Comparison of ENCODE assay signal across 14 cellular contexts in genomic region chr2:110994250-110994961, GRCh38.
DNase-seq lines count a peak whose midpoint lies in the region; ATAC-seq lines count a peak whose summit lies in the region.
"Had no signal": no experiment of that assay in that cellular context is flagged by ENCODE, and none has a peak within 500 bp of the region (broad histone marks: within the 10 kb centered on the region; RNA-seq: fewer than 3 reads in every experiment).

No MANE protein-coding gene starts in this region.

- ATAC-seq in T-cell (replicated peaks in 1 of 4), result peak in 3 of 4 experiments; percentile 29 to 44 (median 41)
- peak; percentile 73 for ATAC-seq in naive thymus-derived CD4-positive, alpha-beta T cell
- no peak for ATAC-seq in GM18861 (IDR thresholded peaks at IDR 0.05; ENCODE audit: unreplicated experiment)
- no peak for ATAC-seq in HG03045 (IDR thresholded peaks at IDR 0.05; ENCODE audit: unreplicated experiment)
- ATAC-seq: GM12878; stimulated activated memory B cell treated with anti-CD40 and anti-IgM and Interleukin-4, amounts not matched to agents 10 μg/mL and 1 μg/mL and 100 μg/mL, for 72 hours had no signal

- H3K27me3 Mint-ChIP-seq in CD4-positive, alpha-beta memory T cell, result peaks cover 10 to 14% of the 10 kb centered on the region in 2 donors
- peaks cover 10 to 35% of the 10 kb centered on the region in 2 donors for H3K27me3 Mint-ChIP-seq in T-cell
- H3K27me3 Mint-ChIP-seq in naive thymus-derived CD4-positive, alpha-beta T cell, result peaks cover 10 to 64% (median 14%) of the 10 kb centered on the region in 5 donors

- peaks cover 6 to 17% (median 12%) of the 10 kb centered on the region in 4 donors for H3K4me1 Mint-ChIP-seq in CD4-positive, alpha-beta memory T cell
- H3K4me1 Mint-ChIP-seq in T-cell, result peaks cover 10 to 18% (median 17%) of the 10 kb centered on the region in 3 donors
- H3K4me1 Mint-ChIP-seq in naive thymus-derived CD4-positive, alpha-beta T cell, result peaks cover 7 to 23% (median 17%) of the 10 kb centered on the region in 7 donors

- CTCF ChIA-PET in CD4-positive, alpha-beta memory T cell (lab: Charles Lee; ENCODE audit: partially characterized antibody), result no interaction called here
- CTCF ChIA-PET in T-cell (lab: Charles Lee), result interaction anchor here in 1 of 2 donors (0.6 kb wide), 1 partner anchor 79 kb away, joined by 7 read pairs; no protein-coding TSS in a partner anchor
- CTCF ChIA-PET in naive thymus-derived CD4-positive, alpha-beta T cell (lab: Charles Lee), result interaction anchor here (0.8 kb wide), 1 partner anchor 15 kb away, joined by 3 read pairs; no protein-coding TSS in a partner anchor

- no peaks in the 10 kb centered on the region for H3K36me3 ChIP-seq in CD4-positive, alpha-beta memory T cell (ENCODE audit: insufficient read depth, low read length)
- H3K36me3 ChIP-seq in naive thymus-derived CD4-positive, alpha-beta T cell (ENCODE audit: control insufficient read depth in 2 of 3, insufficient read depth in 3 of 3, low read length in 3 of 3), result no peaks in the 10 kb centered on the region

- no peak overlapping the region for H3K27ac ChIP-seq in CD4-positive, alpha-beta memory T cell (ENCODE audit: low read depth, low read length)
- no peak overlapping the region for H3K27ac ChIP-seq in naive thymus-derived CD4-positive, alpha-beta T cell (ENCODE audit: low read depth, low read length)
- H3K27ac ChIP-seq: parathyroid adenoma, VCaP had no signal

- intact Hi-C loops in CD4-positive, alpha-beta memory T cell (cut with micrococcal nuclease), result no loop called here
- intact Hi-C loops in naive thymus-derived CD4-positive, alpha-beta T cell (cut with micrococcal nuclease), result no loop called here

- H3K4me1 ChIP-seq in CD4-positive, alpha-beta memory T cell (ENCODE audit: insufficient read depth, low read length), result peaks cover 10% of the 10 kb centered on the region
- peaks cover 8 to 16% of the 10 kb centered on the region in 2 donors for H3K4me1 ChIP-seq in naive thymus-derived CD4-positive, alpha-beta T cell (ENCODE audit: control insufficient read depth in 2 of 2, insufficient read depth in 2 of 2, low read length in 2 of 2)
- H3K4me1 ChIP-seq: parathyroid adenoma had no signal

- H3K4me3 ChIP-seq in CD4-positive, alpha-beta memory T cell (ENCODE audit: low read length in 2 of 2), result no peak overlapping the region
- H3K4me3 ChIP-seq in naive thymus-derived CD4-positive, alpha-beta T cell (ENCODE audit: low read length), result no peak overlapping the region
- H3K4me3 ChIP-seq: GM12878 had no signal

- peak overlapping the region in 5 of 8 donors; percentile 18 to 44 (median 39) for H3K4me3 Mint-ChIP-seq in CD4-positive, alpha-beta memory T cell
- H3K4me3 Mint-ChIP-seq in T-cell, result peak overlapping the region in 2 of 3 donors; percentile 1 to 50
- H3K4me3 Mint-ChIP-seq in naive thymus-derived CD4-positive, alpha-beta T cell, result peak overlapping the region in 8 of 10 donors; percentile 20 to 71 (median 61)
- H3K4me3 Mint-ChIP-seq: stimulated activated memory B cell treated with anti-CD40 and anti-IgM and Interleukin-4, amounts not matched to agents 10 μg/mL and 1 μg/mL and 100 μg/mL, for 72 hours had no signal

- no peaks in the 10 kb centered on the region for H3K27me3 ChIP-seq in CD4-positive, alpha-beta memory T cell (ENCODE audit: insufficient read depth, low read length)
- no peaks in the 10 kb centered on the region for H3K27me3 ChIP-seq in naive thymus-derived CD4-positive, alpha-beta T cell (ENCODE audit: control insufficient read depth in 2 of 2, insufficient read depth in 2 of 2, low read length in 2 of 2)

- POLR2A ChIA-PET in CD4-positive, alpha-beta memory T cell (lab: Charles Lee; ENCODE audit: partially characterized antibody), result no interaction called here
- POLR2A ChIA-PET in T-cell (lab: Charles Lee), result no interaction called here
- POLR2A ChIA-PET in naive thymus-derived CD4-positive, alpha-beta T cell (lab: Charles Lee), result no interaction called here

- H3K9me3 Mint-ChIP-seq in CD4-positive, alpha-beta memory T cell, result peaks cover 0 to 13% (median under 1%) of the 10 kb centered on the region in 8 donors
- H3K9me3 Mint-ChIP-seq in T-cell, result peaks cover 0 to 8% (median 0%) of the 10 kb centered on the region in 3 donors
- H3K9me3 Mint-ChIP-seq in naive thymus-derived CD4-positive, alpha-beta T cell, result peaks cover 0 to 10% (median 2%) of the 10 kb centered on the region in 11 donors

- no peaks in the 10 kb centered on the region for H3K36me3 Mint-ChIP-seq in CD4-positive, alpha-beta memory T cell
- H3K36me3 Mint-ChIP-seq in T-cell, result no peaks in the 10 kb centered on the region
- peaks cover 0 to 3% (median 0%) of the 10 kb centered on the region in 5 donors for H3K36me3 Mint-ChIP-seq in naive thymus-derived CD4-positive, alpha-beta T cell
- H3K36me3 Mint-ChIP-seq: stimulated activated memory B cell treated with anti-CD40 and anti-IgM and Interleukin-4, amounts not matched to agents 10 μg/mL and 1 μg/mL and 100 μg/mL, for 72 hours had no signal

- peak overlapping the region in 1 of 7 donors; percentile 36 for H3K27ac Mint-ChIP-seq in CD4-positive, alpha-beta memory T cell
- peak overlapping the region in 1 of 2 donors; percentile 45 for H3K27ac Mint-ChIP-seq in T-cell
- no peak overlapping the region for H3K27ac Mint-ChIP-seq in naive thymus-derived CD4-positive, alpha-beta T cell
- H3K27ac Mint-ChIP-seq: stimulated activated memory B cell treated with anti-CD40 and anti-IgM and Interleukin-4, amounts not matched to agents 10 μg/mL and 1 μg/mL and 100 μg/mL, for 72 hours had no signal

- no peaks in the 10 kb centered on the region for H3K9me3 ChIP-seq in CD4-positive, alpha-beta memory T cell (ENCODE audit: control insufficient read depth in 1 of 2, low read length in 2 of 2)
- no peaks in the 10 kb centered on the region for H3K9me3 ChIP-seq in naive thymus-derived CD4-positive, alpha-beta T cell (ENCODE audit: control insufficient read depth in 2 of 3, low read length in 3 of 3)

- DNase-seq in CD4-positive, alpha-beta memory T cell, result peak in 1 of 5 donors; percentile 4
- DNase-seq in Kasumi-1 (lab: John Stamatoyannopoulos, UW) (peak; percentile 93 to 94), T-cell (peak in 1 of 34 experiments; percentile 4), hippocampal formation (lab: John Stamatoyannopoulos, UW) (no peak)
- DNase-seq in naive thymus-derived CD4-positive, alpha-beta T cell, result no peak
- DNase-seq: effector memory CD4-positive, alpha-beta T cell; IMR-90; stimulated activated CD4-positive, alpha-beta T cell treated with anti-CD3 and anti-CD28 coated beads, Interleukin-2, amount 100 ng/mL, for 24 hours had no signal

Comparison
In these comparisons a context has a peak if more than half of its experiments do, and no peak if none do; other contexts are left out.
1. DNase-seq: peak in Kasumi-1 (2 of 2); none in naive thymus-derived CD4-positive, alpha-beta T cell (0 of 9) and hippocampal formation (0 of 2).
2. ATAC-seq: peak in T-cell (3 of 4) and naive thymus-derived CD4-positive, alpha-beta T cell (single experiment); none in GM18861 (single experiment) and HG03045 (single experiment).
3. Peak in every context shown above with its lines, with median percentiles within 50 percentile points of each other: H3K4me3 Mint-ChIP-seq.